ENCODE assay signal across 18 cellular contexts in the genomic region with DNA sequence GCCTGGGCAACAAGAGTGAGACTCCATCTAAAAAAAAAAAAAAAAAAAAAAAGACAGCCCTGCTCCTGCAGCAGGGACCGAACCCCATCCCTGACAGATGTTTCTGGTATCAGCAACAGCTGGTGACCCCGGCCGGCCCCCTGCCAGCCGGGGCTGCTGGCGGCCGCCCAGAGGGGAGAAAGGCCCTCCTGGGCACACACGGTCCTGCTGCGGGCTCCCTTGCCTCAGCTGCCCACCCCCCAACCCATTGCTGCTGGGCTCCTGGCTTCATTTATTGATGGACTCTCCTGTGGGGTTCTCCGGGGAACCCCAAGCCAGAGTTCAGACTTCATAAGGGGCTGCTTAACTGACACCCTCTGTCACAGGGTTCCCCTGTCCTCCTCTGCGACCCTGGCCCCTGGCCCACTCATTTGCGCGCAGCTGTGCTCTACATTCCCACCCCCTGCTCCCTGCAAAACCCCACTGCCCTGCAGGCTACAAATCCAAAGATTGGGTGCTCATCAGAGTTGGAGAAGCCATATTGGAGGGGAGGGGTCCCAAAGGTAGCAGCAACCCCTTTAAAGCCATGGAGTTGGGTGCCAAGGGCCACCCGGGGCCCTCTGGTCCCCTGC.
"Had no signal": no experiment of that assay in that cellular context is flagged by ENCODE, and none has a peak within 500 bp of the region (broad histone marks: within the 10 kb centered on the region; RNA-seq: fewer than 3 reads in every experiment).

No MANE protein-coding gene starts in this region.

- H3K27ac ChIP-seq: breast epithelium, colonic mucosa, esophagus squamous epithelium, gastrocnemius medialis, tibial artery, WERI-Rb-1 had no signal

- DNase-seq: activated CD4-positive, alpha-beta T cell treated with anti-CD3 and anti-CD28 coated beads, Interleukin-2, amount 50 U/mL, for 1 hour; activated CD4-positive, CD25-positive, alpha-beta regulatory T cell treated with anti-CD3 and anti-CD28 coated beads, Interleukin-2, amount 50 U/mL, for 72 hours; activated naive CD4-positive, alpha-beta T cell treated with Interleukin-2 at 50 U/mL for 16 hours; activated naive CD8-positive, alpha-beta T cell treated with anti-CD3 and anti-CD28 coated beads, Interleukin-2, amount 10 ng/mL, durations not matched to agents 7 days and 5 days; activated T-cell treated with anti-CD3 and anti-CD28 coated beads, Interleukin-2, amount 50 U/mL, for 48 hours; amniotic stem cell; colonic mucosa; esophagus squamous epithelium; gastrocnemius medialis; hypothalamus; left cardiac atrium; midbrain; stimulated activated CD4-positive, alpha-beta T cell treated with anti-CD3 and anti-CD28 coated beads, Interleukin-12 subunit alpha, Interleukin-12 subunit beta, amount 100 ng/mL, for 4 hours; stimulated activated CD4-positive, alpha-beta T cell treated with anti-CD3 and anti-CD28 coated beads, Interleukin-4, amount 100 ng/mL, for 4 hours; T-helper 1 cell; WERI-Rb-1 had no signal

- H3K4me3 ChIP-seq: breast epithelium, colonic mucosa, esophagus squamous epithelium, gastrocnemius medialis, tibial artery had no signal

- H3K27me3 ChIP-seq: breast epithelium, colonic mucosa, esophagus squamous epithelium, gastrocnemius medialis, tibial artery had no signal

- H3K9me3 ChIP-seq: colonic mucosa, esophagus squamous epithelium, tibial artery had no signal

- H3K4me1 ChIP-seq: colonic mucosa, esophagus squamous epithelium, gastrocnemius medialis, tibial artery had no signal

- H3K36me3 ChIP-seq: breast epithelium, colonic mucosa, esophagus squamous epithelium, gastrocnemius medialis, tibial artery, WERI-Rb-1 had no signal
